22 cellular contexts compared by ENCODE assay signal in genomic region chr4:19346636-19347035, GRCh38.
"Had no signal": no experiment of that assay in that cellular context is flagged by ENCODE, and none has a peak within 500 bp of the region (broad histone marks: within the 10 kb centered on the region; RNA-seq: fewer than 3 reads in every experiment).

No MANE protein-coding gene starts in this region.

- H3K4me3 ChIP-seq: left ventricle myocardium inferior, lung, neural progenitor cell, spleen, tibial nerve, uterus had no signal

- H3K9me3 ChIP-seq: left ventricle myocardium inferior, neutrophil, tibial nerve, uterus had no signal

- DNase-seq: hypothalamus; islet precursor cell; left ventricle myocardium inferior; mesendoderm; naive B cell; natural killer cell; nephron progenitor cell; occipital lobe; right cardiac atrium; small intestine; spleen; stimulated activated CD4-positive, alpha-beta T cell treated with anti-CD3 and anti-CD28 coated beads, Interleukin-4, amount 100 ng/mL, for 24 hours; stimulated activated naive CD4-positive, alpha-beta T cell treated with Interleukin-2 at 50 U/mL for 16 hours; stimulated activated naive CD8-positive, alpha-beta T cell treated with anti-CD3 and anti-CD28 coated beads, Interleukin-15, amount 100 ng/mL, for 72 hours; substantia nigra; uterus had no signal

- H3K36me3 ChIP-seq: left ventricle myocardium inferior, neural progenitor cell, neutrophil, spleen, tibial nerve, uterus had no signal

- H3K4me1 ChIP-seq: left ventricle myocardium inferior, neural progenitor cell, spleen, tibial nerve, uterus had no signal

- H3K27me3 ChIP-seq: neural progenitor cell, neutrophil, spleen, tibial nerve, uterus had no signal

- H3K9ac ChIP-seq: neural progenitor cell had no signal

- ATAC-seq: natural killer cell; right cardiac atrium; sciatic nerve; stimulated activated effector memory CD8-positive, alpha-beta T cell treated with anti-CD3 and anti-CD28 coated beads, Interleukin-12 subunit alpha, Interleukin-12 subunit beta, amount 100 ng/mL, for 72 hours; stimulated activated naive CD8-positive, alpha-beta T cell treated with anti-CD3 and anti-CD28 coated beads, Interleukin-15, amount 100 ng/mL, for 72 hours had no signal
